ENCODE assay signal across 8 cellular contexts in the genomic region with DNA sequence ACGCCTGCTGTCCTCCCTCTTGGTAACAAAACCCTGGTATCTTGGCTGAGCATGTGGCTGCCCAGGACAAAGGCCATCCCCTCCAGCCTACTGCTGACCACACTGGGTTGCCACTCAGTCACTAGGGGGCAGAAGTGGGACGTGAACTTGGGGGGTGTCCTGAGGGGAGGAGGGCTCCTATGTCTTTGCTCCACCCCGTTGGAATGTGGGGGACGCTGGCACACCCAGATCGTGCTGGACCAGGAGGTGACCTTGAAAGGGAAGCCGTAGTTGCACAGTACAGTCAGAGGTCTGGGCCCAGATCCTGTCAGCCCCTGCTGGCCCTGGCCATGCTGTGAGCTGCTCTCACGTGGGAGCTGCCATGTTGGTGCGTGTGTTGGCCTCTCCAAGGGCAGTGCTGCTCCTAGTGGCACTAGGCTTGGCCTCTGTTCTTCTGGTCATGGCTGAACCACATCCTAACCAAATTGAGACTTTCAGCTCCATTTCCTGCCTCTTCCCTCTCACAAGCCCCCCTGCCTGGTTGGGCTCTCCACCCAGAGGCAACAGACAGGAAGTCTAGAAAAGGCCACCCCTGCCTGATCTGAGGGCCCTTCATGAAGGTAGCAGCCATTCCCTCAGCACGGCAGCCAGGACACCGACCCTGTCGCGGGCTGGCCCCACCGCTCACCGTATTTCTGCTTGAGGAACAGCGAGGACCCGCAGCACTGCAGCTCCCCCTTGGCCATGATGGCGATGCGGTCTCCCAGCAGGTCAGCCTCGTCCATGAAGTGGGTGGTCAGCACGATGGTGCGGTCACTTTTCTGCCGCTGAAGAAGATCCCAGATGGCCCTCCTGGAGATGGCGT. TPM values are rescaled to one million over a fixed set of nuclear protein-coding genes. Genes with fewer than 3 reads are reported as not detected.
DNase-seq lines count a peak whose midpoint lies in the region; ATAC-seq and TF ChIP-seq lines count a peak whose summit lies in the region.

No MANE protein-coding gene starts in this region.

- H3K4me3 ChIP-seq in GM06990 (replicated peaks; ENCODE audit: low read depth, low read length) = no peak overlapping the region

- DNase-seq in GM06990 (ENCODE audit: extremely low read depth, insufficient read length) (no peak), SK-N-DZ (ENCODE audit: low spot score) (peak; percentile 34), globus pallidus (ENCODE audit: low spot score) (peak; percentile 8), GDM1 (lab: John Stamatoyannopoulos, UW) (no peak), 8988T (no peak)
- peak; percentile 5 to 9 for DNase-seq in stimulated activated CD4-positive, alpha-beta T cell treated with anti-CD3 and anti-CD28 coated beads, Interleukin-4, amount 100 ng/mL, for 48 hours (ENCODE audit: low read depth in 2 of 2)

- TF ChIP-seq CTCF in 22Rv1 (IDR thresholded peaks at IDR 0.05) = peak; percentile 48
- TF ChIP-seq CTCF in GM06990 (IDR thresholded peaks at IDR 0.05; ENCODE audit: insufficient read depth, low read length, poor library complexity, severe bottlenecking) = peak; percentile 57

- no peaks in the 10 kb centered on the region for H3K36me3 ChIP-seq in GM06990 (ENCODE audit: control insufficient read depth, insufficient read depth, low read length)

- H3K27me3 ChIP-seq in GM06990 (replicated peaks; ENCODE audit: control insufficient read depth, insufficient read depth, low read length) = no peaks in the 10 kb centered on the region

- no peak overlapping the region for H3K27ac ChIP-seq in 22Rv1

- no peak for ATAC-seq in GM18868 (IDR thresholded peaks at IDR 0.05; ENCODE audit: unreplicated experiment)

RNA-seq across cellular contexts. Expression of a gene that starts 29.0 kb away (rescaled TPM):
- polyA plus RNA-seq in SK-N-DZ (2014; cell fraction: cytosol; rRNA removed) = 429 and 453 TPM in 2 replicates
- 240 and 302 TPM in 2 replicates for polyA plus RNA-seq in SK-N-DZ (2014; cell fraction: nucleus; rRNA removed)

RNA-seq across cellular contexts. Expression of a gene that starts 43.6 kb away (rescaled TPM):
- 27.9 and 34.3 TPM in 2 replicates for polyA plus RNA-seq in SK-N-DZ (2014; cell fraction: cytosol; rRNA removed)
- polyA plus RNA-seq in SK-N-DZ (2014; cell fraction: nucleus; rRNA removed) = 44.9 and 55.5 TPM in 2 replicates

RNA-seq across cellular contexts. Expression of a gene that starts 45.5 kb away (rescaled TPM):
- polyA plus RNA-seq in SK-N-DZ (2014; cell fraction: cytosol; rRNA removed) = 87.1 and 101 TPM in 2 replicates
- 70.6 and 94.3 TPM in 2 replicates for polyA plus RNA-seq in SK-N-DZ (2014; cell fraction: nucleus; rRNA removed)

Comparison
In these comparisons a context has a peak if more than half of its experiments do, and no peak if none do; other contexts are left out.
1. DNase-seq: peak in SK-N-DZ (single experiment), globus pallidus (single experiment) and stimulated activated CD4-positive, alpha-beta T cell treated with anti-CD3 and anti-CD28 coated beads, Interleukin-4, amount 100 ng/mL, for 48 hours (2 of 2); none in GM06990 (single experiment), GDM1 (single experiment) and 8988T (single experiment).